8 cellular contexts compared by ENCODE assay signal in genomic region chr4:170259631-170260153, GRCh38.
DNase-seq lines count a peak whose midpoint lies in the region; ATAC-seq and TF ChIP-seq lines count a peak whose summit lies in the region.

No MANE protein-coding gene starts in this region.

- no peaks in the 10 kb centered on the region for H3K36me3 ChIP-seq in BE2C
- H3K36me3 ChIP-seq in lower lobe of right lung: no peaks in the 10 kb centered on the region
- H3K36me3 ChIP-seq in thoracic aorta: no peaks in the 10 kb centered on the region

- no peak overlapping the region for H3K4me3 ChIP-seq in BE2C (ENCODE audit: low read depth, low read length)
- no peak overlapping the region for H3K4me3 ChIP-seq in coronary artery
- H3K4me3 ChIP-seq in lower lobe of right lung: no peak overlapping the region
- no peak overlapping the region for H3K4me3 ChIP-seq in thoracic aorta

- DNase-seq in BE2C (peak; percentile 90), NAMALWA (ENCODE audit: low spot score) (peak; percentile 93), SIG-M5 (lab: John Stamatoyannopoulos, UW) (peak; percentile 33), coronary artery (ENCODE audit: low spot score) (no peak), lower lobe of right lung (peak; percentile 53), thoracic aorta (ENCODE audit: low spot score) (peak; percentile 4)

- H3K27ac ChIP-seq in coronary artery (no peak overlapping the region), lower lobe of right lung (no peak overlapping the region), thoracic aorta (no peak overlapping the region)

- no peaks in the 10 kb centered on the region for H3K9me3 ChIP-seq in BE2C
- H3K9me3 ChIP-seq in lower lobe of right lung: no peaks in the 10 kb centered on the region
- no peaks in the 10 kb centered on the region for H3K9me3 ChIP-seq in thoracic aorta

- TF ChIP-seq CTCF in BE2C (IDR thresholded peaks at IDR 0.05; ENCODE audit: low read depth, low read length) (peak; percentile 99), coronary artery (IDR thresholded peaks at IDR 0.05) (peak; percentile 42), lower lobe of right lung (IDR thresholded peaks at IDR 0.05) (peak; percentile 63), thoracic aorta (IDR thresholded peaks at IDR 0.05) (peak; percentile 67)

- ATAC-seq in GM18499 (IDR thresholded peaks at IDR 0.05; ENCODE audit: insufficient read depth, unreplicated experiment) (peak; percentile 98), HG02763 (IDR thresholded peaks at IDR 0.05; ENCODE audit: unreplicated experiment) (peak; percentile 99), lower lobe of right lung (peak; percentile 88 to 91), thoracic aorta (ENCODE audit: insufficient number of reproducible peaks, low FRiP score, low read depth) (peak; percentile 84)

- H3K4me1 ChIP-seq in BE2C (no peaks in the 10 kb centered on the region), lower lobe of right lung (no peaks in the 10 kb centered on the region), thoracic aorta (ENCODE audit: control insufficient read depth in 1 of 2, low read depth in 2 of 2) (no peaks in the 10 kb centered on the region)

- no peaks in the 10 kb centered on the region for H3K27me3 ChIP-seq in BE2C
- H3K27me3 ChIP-seq in lower lobe of right lung (ENCODE audit: low read depth): no peaks in the 10 kb centered on the region
- no peaks in the 10 kb centered on the region for H3K27me3 ChIP-seq in thoracic aorta (replicated peaks; ENCODE audit: insufficient read depth)

- intact Hi-C loops in lower lobe of right lung (cut with DNase I): no loop called here

Comparison
In these comparisons a context has a peak if more than half of its experiments do, and no peak if none do; other contexts are left out.
1. CTCF ChIP-seq: peak in every context shown above with its lines; median percentile 99 in BE2C; 67 in thoracic aorta; 63 in lower lobe of right lung; 42 in coronary artery.